8 cellular contexts compared by ENCODE assay signal in the genomic region with DNA sequence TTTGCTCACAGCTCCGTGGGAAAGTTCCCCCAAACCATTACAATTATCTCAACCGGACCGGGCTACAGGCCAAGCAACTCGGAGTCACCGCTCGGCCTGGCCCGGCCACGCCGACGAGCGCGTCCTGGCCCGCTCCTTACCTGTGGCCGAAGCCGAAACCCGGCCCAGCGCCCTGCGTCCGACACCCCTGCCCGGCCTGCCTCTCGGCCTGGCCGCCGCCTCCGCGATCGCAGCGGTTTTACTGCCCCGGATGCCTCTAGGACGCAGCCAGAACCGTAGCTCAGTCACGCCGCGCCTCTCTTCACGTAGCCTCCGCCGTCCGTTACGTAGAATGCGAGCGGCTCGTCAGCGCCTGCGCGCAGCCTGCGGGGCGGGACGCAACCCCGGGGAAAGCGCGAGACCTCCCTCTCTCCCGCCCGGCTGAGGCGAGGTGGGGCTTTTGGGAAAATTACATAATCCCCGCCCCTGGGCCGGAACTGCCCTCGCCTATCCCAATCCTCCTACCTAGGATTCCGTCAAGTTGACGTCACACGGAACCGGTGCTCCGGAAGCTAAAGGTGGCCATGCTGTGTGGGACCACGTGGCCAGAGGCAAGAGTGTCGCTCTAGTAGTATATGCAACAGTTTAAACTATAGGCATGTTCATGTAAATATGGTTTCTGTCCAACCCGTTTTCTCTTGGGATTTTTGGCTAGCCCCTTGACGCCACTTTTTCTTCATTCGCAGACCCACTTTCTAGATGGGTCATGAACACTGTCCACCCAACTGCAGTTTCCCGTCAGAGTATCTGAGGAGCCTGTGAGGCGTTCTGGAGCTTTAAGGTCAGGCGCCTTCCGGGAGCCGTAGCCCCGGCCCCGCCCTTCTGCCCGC. TPM values are rescaled to one million over a fixed set of nuclear protein-coding genes. Genes with fewer than 3 reads are reported as not detected.
DNase-seq lines count a peak whose midpoint lies in the region; ATAC-seq and TF ChIP-seq lines count a peak whose summit lies in the region.

A gene with protein sequence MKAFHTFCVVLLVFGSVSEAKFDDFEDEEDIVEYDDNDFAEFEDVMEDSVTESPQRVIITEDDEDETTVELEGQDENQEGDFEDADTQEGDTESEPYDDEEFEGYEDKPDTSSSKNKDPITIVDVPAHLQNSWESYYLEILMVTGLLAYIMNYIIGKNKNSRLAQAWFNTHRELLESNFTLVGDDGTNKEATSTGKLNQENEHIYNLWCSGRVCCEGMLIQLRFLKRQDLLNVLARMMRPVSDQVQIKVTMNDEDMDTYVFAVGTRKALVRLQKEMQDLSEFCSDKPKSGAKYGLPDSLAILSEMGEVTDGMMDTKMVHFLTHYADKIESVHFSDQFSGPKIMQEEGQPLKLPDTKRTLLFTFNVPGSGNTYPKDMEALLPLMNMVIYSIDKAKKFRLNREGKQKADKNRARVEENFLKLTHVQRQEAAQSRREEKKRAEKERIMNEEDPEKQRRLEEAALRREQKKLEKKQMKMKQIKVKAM (minus strand): TSS at position 326 of the 869 bp plus-strand sequence. CDS start 7,422 bp downstream, outside the sequence.

- peaks cover 93% of the 10 kb centered on the region for H3K79me2 ChIP-seq in neural progenitor cell (ENCODE audit: low read depth)

- peaks cover 23% of the 10 kb centered on the region for H3F3A ChIP-seq in neural progenitor cell (ENCODE audit: low read depth)

- H3K9me3 ChIP-seq in neural progenitor cell (ENCODE audit: low read depth): no peaks in the 10 kb centered on the region

- H3K4me1 Mint-ChIP-seq in neural progenitor cell: peaks cover 22% of the 10 kb centered on the region

- peak within 1 kb of the TSS; percentile 66 for H2AFZ ChIP-seq in neural progenitor cell (replicated peaks)

- H3K27me3 ChIP-seq in foreskin keratinocyte: no peaks in the 10 kb centered on the region
- no peaks in the 10 kb centered on the region for H3K27me3 ChIP-seq in neural progenitor cell

- H3K9ac ChIP-seq in neural progenitor cell: peak within 1 kb of the TSS; percentile 97

- CTCF ChIA-PET in HEK293T (lab: Yijun Ruan, JAX): interaction anchor here (0.5 to 1.2 kb wide), 2 partner anchors 28 to 155 kb away, joined by 3 to 4 read pairs; no protein-coding TSS in a partner anchor

- peak; percentile 91 for ATAC-seq in foreskin keratinocyte

- peaks cover 5% of the 10 kb centered on the region for H3K36me3 ChIP-seq in neural progenitor cell

- TF ChIP-seq CTCF in foreskin keratinocyte (conservative IDR thresholded peaks at IDR 0.05) (no peak), neural progenitor cell (IDR thresholded peaks at IDR 0.05) (no peak)

- H3K27me3 Mint-ChIP-seq in neural progenitor cell (ENCODE audit: insufficient read depth, low read depth): no peaks in the 10 kb centered on the region

- in situ Hi-C loops in SK-MEL-5 (cut with HindIII; ENCODE audit: low pct_unique_long_range_greater_than_20kb, low sequenced_read_pairs): no loop called here

- POLR2A ChIA-PET in HEK293T (lab: Yijun Ruan, JAX): interaction anchor here (0.7 to 4.0 kb wide), 49 partner anchors 9 to 339 kb away, joined by 3 to 52 read pairs (median 5); a partner anchor contains a TSS

- peak within 1 kb of the TSS; percentile 84 for H3K4me2 ChIP-seq in neural progenitor cell

- peaks cover 58% of the 10 kb centered on the region for H4K20me1 ChIP-seq in neural progenitor cell (ENCODE audit: low read depth)

- H3K9me3 Mint-ChIP-seq in neural progenitor cell: no peaks in the 10 kb centered on the region

- H3K27ac ChIP-seq in foreskin keratinocyte (peak within 1 kb of the TSS; percentile 94), neural progenitor cell (peak within 1 kb of the TSS; percentile 99)

- peak; percentile 96 for DNase-seq in GF-D8 (lab: John Stamatoyannopoulos, UW)
- peak; percentile 99 for DNase-seq in HEK293T (ENCODE audit: extremely low spot score)
- DNase-seq in MV-4-11 (lab: John Stamatoyannopoulos, UW): peak; percentile 99
- DNase-seq in SK-MEL-5 (ENCODE audit: low read depth, low spot score): peak; percentile 100
- peak; percentile 99 for DNase-seq in activated naive CD4-positive, alpha-beta T cell treated with Interleukin-2 at 50 U/mL for 16 hours
- peak; percentile 99 for DNase-seq in foreskin keratinocyte
- peak; percentile 99 for DNase-seq in neural progenitor cell (ENCODE audit: low spot score)
- peak; percentile 99 for DNase-seq in stromal cell of bone marrow (ENCODE audit: low read depth)

- H3K4me3 ChIP-seq in neural progenitor cell: peak within 1 kb of the TSS; percentile 73

- peaks cover 14% of the 10 kb centered on the region for H3K4me1 ChIP-seq in foreskin keratinocyte
- peaks cover 8% of the 10 kb centered on the region for H3K4me1 ChIP-seq in neural progenitor cell

- peaks cover 4% of the 10 kb centered on the region for H3K36me3 Mint-ChIP-seq in neural progenitor cell

- H3K27ac Mint-ChIP-seq in neural progenitor cell: peak within 1 kb of the TSS; percentile 99

- H3K4me3 Mint-ChIP-seq in neural progenitor cell: peak within 1 kb of the TSS; percentile 99

TF ChIP-seq in HEK293T, 16 proteins besides CTCF, POLR2A, EP300 and RAD21:
- TF ChIP-seq L3MBTL2 (conservative IDR thresholded peaks at IDR 0.05) (peak; percentile 88), HDGF (IDR thresholded peaks at IDR 0.05; ENCODE audit: borderline replicate concordance) (peak; percentile 77; the same call in 1 of the 2 replicates), SUZ12 (IDR thresholded peaks at IDR 0.05) (no peak), ARNT (IDR thresholded peaks at IDR 0.05) (0 out of 2 replicates have a peak, but pooled peaks have one; percentile 28), ZNF384 (IDR thresholded peaks at IDR 0.05) (no peak), SP1 (IDR thresholded peaks at IDR 0.05) (no peak), FOXA1 (IDR thresholded peaks at IDR 0.05) (no peak), LEF1 (IDR thresholded peaks at IDR 0.05; ENCODE audit: borderline replicate concordance) (no peak; the same call in 1 of the 2 replicates), BHLHE40 (IDR thresholded peaks at IDR 0.05; ENCODE audit: borderline replicate concordance) (no peak), TARDBP (IDR thresholded peaks at IDR 0.05) (no peak), FOXM1 (IDR thresholded peaks at IDR 0.05; ENCODE audit: borderline replicate concordance) (no peak), ELF4 (IDR thresholded peaks at IDR 0.05) (no peak; the same call in none of the 2 replicates), NFRKB (IDR thresholded peaks at IDR 0.05) (peak; percentile 85), CTBP1 (IDR thresholded peaks at IDR 0.05; ENCODE audit: borderline replicate concordance) (no peak), FOXK2 (IDR thresholded peaks at IDR 0.05) (no peak; the same call in 1 of the 2 replicates)
- TF ChIP-seq, protein P1, sequence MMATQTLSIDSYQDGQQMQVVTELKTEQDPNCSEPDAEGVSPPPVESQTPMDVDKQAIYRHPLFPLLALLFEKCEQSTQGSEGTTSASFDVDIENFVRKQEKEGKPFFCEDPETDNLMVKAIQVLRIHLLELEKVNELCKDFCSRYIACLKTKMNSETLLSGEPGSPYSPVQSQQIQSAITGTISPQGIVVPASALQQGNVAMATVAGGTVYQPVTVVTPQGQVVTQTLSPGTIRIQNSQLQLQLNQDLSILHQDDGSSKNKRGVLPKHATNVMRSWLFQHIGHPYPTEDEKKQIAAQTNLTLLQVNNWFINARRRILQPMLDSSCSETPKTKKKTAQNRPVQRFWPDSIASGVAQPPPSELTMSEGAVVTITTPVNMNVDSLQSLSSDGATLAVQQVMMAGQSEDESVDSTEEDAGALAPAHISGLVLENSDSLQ (IDR thresholded peaks at IDR 0.05): peak; percentile 23

RNA-seq across cellular contexts. Expression of the gene that starts here (rescaled TPM):
- total RNA-seq in SK-MEL-5 (2014; rRNA removed; shearing (Covaris generic)): 105 and 109 TPM in 2 replicates
- polyA plus RNA-seq in SK-MEL-5 (2015; cell fraction: cytosol; rRNA removed): 88.9 and 95.8 TPM in 2 replicates
- 31.7 and 43.2 TPM in 2 replicates for polyA plus RNA-seq in SK-MEL-5 (2015; cell fraction: nucleus; rRNA removed)
- total RNA-seq in foreskin keratinocyte: 64.2 and 77.0 TPM in 2 replicates
- polyA plus RNA-seq in foreskin keratinocyte: 21.0 and 26.3 TPM in 2 replicates
- 49.2 and 60.8 TPM in 2 replicates for total RNA-seq in neural progenitor cell (ENCODE audit: low replicate concordance)

Comparison
In these comparisons a context has a peak if more than half of its experiments do, and no peak if none do; other contexts are left out.
1. Peak in every context shown above with its lines: DNase-seq, ATAC-seq, H3K4me3 ChIP-seq and H3K27ac ChIP-seq.